Comparison of ENCODE assay signal across 8 cellular contexts in the genomic region with DNA sequence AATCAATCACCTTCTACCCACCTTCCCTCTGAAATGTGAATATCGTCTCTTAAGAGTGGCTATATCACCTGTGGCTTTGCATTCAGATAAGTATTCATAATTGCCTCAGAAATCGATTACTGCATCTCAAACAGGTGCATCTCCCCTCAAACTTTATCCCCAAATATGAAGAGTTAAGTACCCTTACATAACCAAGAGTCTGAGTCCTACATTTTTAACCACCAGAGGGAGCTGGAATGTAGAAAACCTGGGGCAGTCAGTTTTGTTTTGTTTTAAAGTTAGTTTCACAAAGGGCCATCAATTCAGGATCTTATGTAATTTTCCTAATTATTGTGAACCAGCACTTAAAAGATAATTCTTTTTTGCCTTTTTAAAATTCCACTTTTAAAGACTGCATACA. TPM values are rescaled to one million over a fixed set of nuclear protein-coding genes. Genes with fewer than 3 reads are reported as not detected.
DNase-seq lines count a peak whose midpoint lies in the region; ATAC-seq and TF ChIP-seq lines count a peak whose summit lies in the region.

No MANE protein-coding gene starts in this region.

- DNase-seq in DMS 273 (lab: John Stamatoyannopoulos, UW; ENCODE audit: unreplicated experiment) (peak; percentile 81), RPMI8226 (peak; percentile 67), mesothelial cell of epicardium (ENCODE audit: low spot score in 2 of 2, unreplicated experiment in 2 of 2) (no peak), activated gamma-delta T cell treated with Interleukin-2 at 50 U/mL for 16 hours (no peak)
- peak; percentile 17 for DNase-seq in effector CD4-positive, alpha-beta T cell
- DNase-seq in effector memory CD4-positive, alpha-beta T cell: no peak

- no peaks in the 10 kb centered on the region for H3K9me3 ChIP-seq in effector memory CD4-positive, alpha-beta T cell (ENCODE audit: control insufficient read depth, low read length)

- H3K4me1 ChIP-seq in effector memory CD4-positive, alpha-beta T cell (ENCODE audit: control insufficient read depth, insufficient read depth, low read length, poor library complexity, severe bottlenecking): no peaks in the 10 kb centered on the region

- ATAC-seq in HG03108 (IDR thresholded peaks at IDR 0.05; ENCODE audit: unreplicated experiment) (peak; percentile 43), HG02642 (IDR thresholded peaks at IDR 0.05; ENCODE audit: poor library complexity, unreplicated experiment) (no peak)

- peaks cover 7% of the 10 kb centered on the region for H3K4me1 Mint-ChIP-seq in mesothelial cell of epicardium

- H3K36me3 ChIP-seq in effector memory CD4-positive, alpha-beta T cell (ENCODE audit: control insufficient read depth, insufficient read depth, low read length): peaks cover 8% of the 10 kb centered on the region

- H3K9me3 Mint-ChIP-seq in mesothelial cell of epicardium: peaks cover 15% of the 10 kb centered on the region

- H3K36me3 Mint-ChIP-seq in mesothelial cell of epicardium: peaks cover 19% of the 10 kb centered on the region

- no peaks in the 10 kb centered on the region for H3K27me3 Mint-ChIP-seq in mesothelial cell of epicardium (ENCODE audit: low read depth)

- no peak overlapping the region for H3K4me3 Mint-ChIP-seq in mesothelial cell of epicardium

- H3K27ac Mint-ChIP-seq in mesothelial cell of epicardium: peak overlapping the region; percentile 88

- TF ChIP-seq CTCF in mesothelial cell of epicardium (IDR thresholded peaks at IDR 0.05; ENCODE audit: unreplicated experiment): peak; percentile 66

- H3K4me3 ChIP-seq in effector memory CD4-positive, alpha-beta T cell (ENCODE audit: insufficient read depth, low read depth, low read length, poor library complexity, severe bottlenecking): no peak overlapping the region

- no peak overlapping the region for H3K27ac ChIP-seq in effector memory CD4-positive, alpha-beta T cell (ENCODE audit: insufficient read depth, low read length, poor library complexity, severe bottlenecking)

- H3K27me3 ChIP-seq in effector memory CD4-positive, alpha-beta T cell (replicated peaks; ENCODE audit: control insufficient read depth, insufficient read depth, low read length, poor library complexity, severe bottlenecking): no peaks in the 10 kb centered on the region

RNA-seq across cellular contexts. Expression of gene TCEANC, which starts 5.7 kb away (rescaled TPM):
- 3.3 to 3.8 TPM (median 3.4 TPM) in 3 replicates for total RNA-seq in mesothelial cell of epicardium

RNA-seq across cellular contexts. Expression of gene RAB9A, which starts 30.3 kb away (rescaled TPM):
- 18.6 to 21.0 TPM (median 20.6 TPM) in 3 replicates for total RNA-seq in mesothelial cell of epicardium

Comparison
In these comparisons a context has a peak if more than half of its experiments do, and no peak if none do; other contexts are left out.
1. DNase-seq: peak in DMS 273 (single experiment), RPMI8226 (single experiment) and effector CD4-positive, alpha-beta T cell (single experiment); none in mesothelial cell of epicardium (0 of 2), activated gamma-delta T cell treated with Interleukin-2 at 50 U/mL for 16 hours (single experiment) and effector memory CD4-positive, alpha-beta T cell (0 of 3).